In the genomic region with DNA sequence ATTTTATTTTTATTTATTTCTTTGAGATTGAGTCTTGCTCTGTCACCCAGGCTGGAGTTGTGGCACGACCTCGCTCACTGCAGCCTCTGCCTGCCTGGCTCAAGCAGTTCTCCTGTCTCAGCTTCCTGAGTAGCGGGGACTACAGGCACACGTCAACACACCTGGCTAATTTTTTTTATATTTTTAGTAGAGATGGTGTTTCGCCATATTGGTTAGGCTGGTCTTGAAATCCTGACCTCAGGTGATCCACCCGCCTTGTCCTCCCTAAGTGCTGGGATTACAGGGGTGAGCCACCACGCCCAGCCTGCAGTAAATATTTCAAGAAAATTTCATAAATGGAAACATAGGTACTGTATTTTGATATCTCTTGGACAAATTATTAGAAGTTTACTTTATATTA, we compare ENCODE assay signal across 13 cellular contexts. TPM values are rescaled to one million over a fixed set of nuclear protein-coding genes. Genes with fewer than 3 reads are reported as not detected.
A peak's percentile ranks its signal among the peaks of the same experiment; 100 is the strongest.
DNase-seq lines count a peak whose midpoint lies in the region; ATAC-seq, FAIRE-seq and TF ChIP-seq lines count a peak whose summit lies in the region.
"Not testable (repeated sequence)": the region's sequence is repeated elsewhere in the genome, so short reads cannot be mapped to it uniquely, and the experiment has no call there.
"Had no signal": no experiment of that assay in that cellular context is flagged by ENCODE, and none has a peak within 500 bp of the region (broad histone marks: within the 10 kb centered on the region; RNA-seq: fewer than 3 reads in every experiment).

No MANE protein-coding gene starts in this region.

- not testable (repeated sequence) for H3K4me3 ChIP-seq in K562; lower lobe of right lung; aorta (ENCODE audit: low read length in 2 of 2)

- FAIRE-seq in K562 (lab: Jason Lieb, UNC), result not testable (repeated sequence)

- not testable (repeated sequence) for H4K20me1 ChIP-seq in K562 (replicated peaks; ENCODE audit: control insufficient read depth, insufficient read depth, low read length)

- not testable (repeated sequence) for H3K27me3 Mint-ChIP-seq in stimulated activated memory B cell treated with anti-CD40 and anti-IgM and Interleukin-4, amounts not matched to agents 10 μg/mL and 1 μg/mL and 100 μg/mL, for 72 hours

- 11% methylated on average over 6 of the region's 7 CpGs for WGBS in K562 (ENCODE audit: insufficient coverage, low coverage, missing lambda C conversion rate)
- 56% methylated on average over 7 of the region's 7 CpGs for WGBS in aorta, 2 donors

- POLR2A ChIA-PET in K562 (lab: Yijun Ruan, JAX), result not testable (repeated sequence)

- BruUV-seq in K562 (replicated peaks; lab: Mats Ljungman, UMichigan), result not testable (repeated sequence)

- not testable (repeated sequence) for H3K27me3 ChIP-seq in K562 (ENCODE audit: control insufficient read depth in 2 of 2, insufficient read depth in 2 of 2, low read length in 2 of 2); lower lobe of right lung (ENCODE audit: low read depth); aorta (ENCODE audit: control insufficient read depth in 1 of 2, insufficient read depth in 2 of 2, low read length in 1 of 2)

- H3K9me3 ChIP-seq in K562 (replicated peaks; ENCODE audit: control insufficient read depth, insufficient read depth, low read depth, low read length); lower lobe of right lung; aorta (ENCODE audit: control insufficient read depth, low read length): not testable (repeated sequence)

- DNase-seq in K562 (ENCODE audit: extremely low read depth in 1 of 4, low spot score in 3 of 4); aorta: not testable (repeated sequence)
- peak; percentile 22 for DNase-seq in left ventricle myocardium superior
- peak; percentile 47 for DNase-seq in lower lobe of right lung
- peak; percentile 77 for DNase-seq in posterior vena cava (ENCODE audit: low spot score)

- H3K27ac ChIP-seq in K562 (ENCODE audit: extremely low read depth, low read depth, low read length); lower lobe of right lung; aorta (ENCODE audit: low read depth in 1 of 2, low read length in 2 of 2): not testable (repeated sequence)

- not testable (repeated sequence) for TF ChIP-seq EP300 in K562 (IDR thresholded peaks at IDR 0.05; ENCODE audit: low read length)

- ATAC-seq in K562 (peak; percentile 36; the same call in 2 of the 3 replicates), lower lobe of right lung (peak; percentile 47 to 52), aorta (ENCODE audit: low FRiP score) (peak; percentile 56)
- not testable (repeated sequence) for ATAC-seq in left ventricle myocardium superior
- peak; percentile 40 for ATAC-seq in stimulated activated memory B cell treated with anti-CD40 and anti-IgM and Interleukin-4, amounts not matched to agents 10 μg/mL and 1 μg/mL and 100 μg/mL, for 72 hours

- not testable (repeated sequence) for H3K4me1 ChIP-seq in K562 (replicated peaks in 1 of 2; ENCODE audit: control insufficient read depth in 2 of 2, insufficient read depth in 2 of 2, low read length in 2 of 2); lower lobe of right lung; aorta (ENCODE audit: control insufficient read depth in 1 of 2, insufficient read depth in 2 of 2, low read length in 2 of 2)

- not testable (repeated sequence) for TF ChIP-seq POLR2A in K562 (conservative IDR thresholded peaks at IDR 0.05)

- H3K9me3 Mint-ChIP-seq in stimulated activated memory B cell treated with anti-CD40 and anti-IgM and Interleukin-4, amounts not matched to agents 10 μg/mL and 1 μg/mL and 100 μg/mL, for 72 hours, result not testable (repeated sequence)

- not testable (repeated sequence) for H3K36me3 ChIP-seq in K562 (ENCODE audit: control insufficient read depth, insufficient read depth, low read length); lower lobe of right lung; aorta (ENCODE audit: control insufficient read depth in 1 of 2, insufficient read depth in 2 of 2, low read length in 1 of 2)

- not testable (repeated sequence) for TF ChIP-seq CTCF in K562 (IDR thresholded peaks at IDR 0.05 in 2 of 3, conservative IDR thresholded peaks at IDR 0.05 in 1 of 3; ENCODE audit: insufficient read depth in 2 of 3, low read depth in 1 of 3, low read length in 3 of 3); lower lobe of right lung (IDR thresholded peaks at IDR 0.05)

- H3K9me1 ChIP-seq in K562 (ENCODE audit: control insufficient read depth, insufficient read depth, low read length), result not testable (repeated sequence)

- CTCF ChIA-PET in K562 (lab: Yijun Ruan, JAX; ENCODE audit: low intra/inter-chr PET ratio), result not testable (repeated sequence)

- intact Hi-C loops in K562 (cut with micrococcal nuclease); left ventricle myocardium superior (cut with micrococcal nuclease); lower lobe of right lung (cut with DNase I); posterior vena cava (cut with DNase I); aorta (cut with DNase I): not testable (repeated sequence)

- TF ChIP-seq RAD21 in K562 (CRISPR knock-in tag; conservative IDR thresholded peaks at IDR 0.05 in 1 of 2, IDR thresholded peaks at IDR 0.05 in 1 of 2), result not testable (repeated sequence)

- H2AFZ ChIP-seq in K562 (ENCODE audit: low read depth, low read length), result not testable (repeated sequence)

- not testable (repeated sequence) for H3K36me3 Mint-ChIP-seq in stimulated activated memory B cell treated with anti-CD40 and anti-IgM and Interleukin-4, amounts not matched to agents 10 μg/mL and 1 μg/mL and 100 μg/mL, for 72 hours

- in situ Hi-C loops in K562 (cut with MboI), result not testable (repeated sequence)

- H3K4me3 Mint-ChIP-seq in stimulated activated memory B cell treated with anti-CD40 and anti-IgM and Interleukin-4, amounts not matched to agents 10 μg/mL and 1 μg/mL and 100 μg/mL, for 72 hours, result not testable (repeated sequence)

- H3K27ac Mint-ChIP-seq in stimulated activated memory B cell treated with anti-CD40 and anti-IgM and Interleukin-4, amounts not matched to agents 10 μg/mL and 1 μg/mL and 100 μg/mL, for 72 hours, result not testable (repeated sequence)

- not testable (repeated sequence) for H3K4me1 Mint-ChIP-seq in stimulated activated memory B cell treated with anti-CD40 and anti-IgM and Interleukin-4, amounts not matched to agents 10 μg/mL and 1 μg/mL and 100 μg/mL, for 72 hours

- H3K9ac ChIP-seq in K562 (ENCODE audit: insufficient read depth in 1 of 2, low read depth in 2 of 2, low read length in 2 of 2), result not testable (repeated sequence)

- H3K79me2 ChIP-seq in K562 (ENCODE audit: control insufficient read depth, insufficient read depth, low read length), result not testable (repeated sequence)

- H3K4me2 ChIP-seq in K562 (ENCODE audit: insufficient read depth, low read length), result not testable (repeated sequence)

RNA-seq across cellular contexts. Expression of a gene that starts 43.6 kb away (rescaled TPM):
- total RNA-seq in K562 (2011; cell fraction: chromatin; rRNA removed; ENCODE audit: low replicate concordance), result 3.6 and 11.2 TPM in 2 replicates
- total RNA-seq in K562 (2011; cell fraction: nucleolus; rRNA removed), result 2.2 and 2.5 TPM in 2 replicates
- total RNA-seq in K562 (2011; cell fraction: nucleoplasm; rRNA removed), result 4.6 and 6.9 TPM in 2 replicates
- total RNA-seq in K562 (2014; rRNA removed), result 0.68 and 1.9 TPM in 2 replicates
- total RNA-seq in K562 (2014; rRNA removed; fragmentation: Illumina TruSeq; extraction: Trizol), result 2.6 TPM in 2 replicates
- total RNA-seq in K562 (2015; rRNA removed; fragmentation: Illumina TruSeq; extraction: Trizol), result 3.5 and 4.4 TPM in 2 replicates
- total RNA-seq in K562 (2021), result 0.95 and 1.4 TPM in 2 replicates
- polyA plus RNA-seq in K562 (2011; rRNA removed), result 2.6 and 4.4 TPM in 2 replicates
- 0.25 and 1.7 TPM in 2 replicates for polyA plus RNA-seq in K562 (2011; cell fraction: cytosol; rRNA removed)
- 3.1 and 7.9 TPM in 2 replicates for polyA plus RNA-seq in K562 (2011; cell fraction: nucleus; rRNA removed)
- polyA plus RNA-seq in K562 (2012), result 1.3 and 2.9 TPM in 2 replicates
- 2.2 and 3.4 TPM in 2 replicates for polyA plus RNA-seq in K562 (2014; fragmentation: Illumina TruSeq; extraction: Trizol)
- polyA plus RNA-seq in K562 (2014; fragmentation: Nextera tagmentation; extraction: Ambion mirVana), result 1 to 10 TPM in 1 of 2 experiments, under 1 TPM in 1; 0.59 to 1.4 TPM
- polyA plus RNA-seq in K562 (2014; rRNA removed), result 2.4 and 4.1 TPM in 2 replicates
- polyA minus RNA-seq in K562 (2011; rRNA and poly(A)+ RNA removed), result 1.1 and 4.0 TPM in 2 replicates
- polyA minus RNA-seq in K562 (2011; cell fraction: cytosol; rRNA and poly(A)+ RNA removed), result 1.3 TPM in 1 of 2 replicates, not detected in the other
- 2.7 and 9.6 TPM in 2 replicates for polyA minus RNA-seq in K562 (2011; cell fraction: nucleus; rRNA and poly(A)+ RNA removed)
- not detected for total RNA-seq in left ventricle myocardium superior
- not detected for total RNA-seq in lower lobe of right lung
- total RNA-seq in posterior vena cava, result not detected
- total RNA-seq in aorta, result not detected
- under 1 TPM in 1 of 2 donors, not detected in 1; 0.08 TPM for polyA plus RNA-seq in aorta
- total RNA-seq: Calu3; CD4-positive, alpha-beta memory T cell; G401; GM23338; H9 had no signal
- polyA plus RNA-seq: A549; BJ; CD4-positive, alpha-beta memory T cell; GM23338 had no signal
